ENCODE assay signal across 8 cellular contexts in the genomic region with DNA sequence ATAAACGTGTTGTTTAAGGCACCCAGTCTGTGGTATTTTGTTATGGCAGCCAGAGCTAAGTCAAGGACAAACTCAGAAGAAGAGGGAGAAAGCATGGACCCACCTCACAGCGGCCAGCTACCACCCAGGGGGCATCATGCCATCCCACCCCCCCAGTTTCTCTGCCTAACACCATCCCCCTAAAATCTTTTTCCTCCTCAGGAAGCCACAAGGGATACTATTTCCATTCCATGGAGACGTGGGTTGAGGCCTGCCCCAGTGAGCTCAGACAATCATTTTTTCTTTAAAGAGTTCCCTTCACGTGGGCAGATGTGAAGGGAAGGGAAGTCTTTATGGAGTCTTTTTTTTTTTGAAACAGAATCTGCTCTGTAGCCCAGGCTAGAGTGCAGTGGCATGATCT.
"Had no signal": no experiment of that assay in that cellular context is flagged by ENCODE, and none has a peak within 500 bp of the region (broad histone marks: within the 10 kb centered on the region; RNA-seq: fewer than 3 reads in every experiment).

No MANE protein-coding gene starts in this region.

- DNase-seq: GDM1, GF-D8 had no signal

- ATAC-seq: GM12878 had no signal

- FAIRE-seq: G401.6, GM12878, GM12891, GM12892, GM18507, GM19239 had no signal

- H3K4me3 ChIP-seq: GM12878 had no signal
